In the genomic region with DNA sequence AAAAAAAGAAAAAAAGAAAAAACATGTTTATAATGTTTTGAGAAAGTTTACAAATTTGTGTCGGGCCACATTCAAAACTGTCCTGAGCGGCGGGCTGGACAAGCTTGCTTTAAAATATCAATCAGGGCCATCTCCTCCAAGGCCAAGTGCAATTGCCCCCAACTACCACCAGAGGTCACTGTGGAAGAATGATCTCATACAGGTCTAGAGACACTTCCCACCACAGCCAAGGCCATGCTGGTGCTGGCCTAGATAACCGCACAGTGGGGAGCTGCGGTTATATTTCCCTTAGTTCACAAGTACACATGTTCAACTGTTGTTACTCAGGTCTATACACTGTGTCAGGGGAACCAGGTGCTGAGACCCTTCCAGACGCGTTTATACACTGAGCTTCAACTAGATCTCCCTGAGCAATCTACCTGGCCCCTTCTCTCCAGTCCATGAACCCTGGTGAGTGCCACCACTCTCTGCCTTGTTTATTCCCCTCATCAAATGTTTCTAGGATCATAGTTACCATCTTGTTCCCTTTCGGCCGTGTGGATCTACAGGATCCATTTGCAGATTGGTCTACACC, we compare ENCODE assay signal across 8 cellular contexts.
DNase-seq lines count a peak whose midpoint lies in the region; ATAC-seq, FAIRE-seq and TF ChIP-seq lines count a peak whose summit lies in the region.

No MANE protein-coding gene starts in this region.

- H3K27me3 ChIP-seq in endothelial cell of umbilical vein (ENCODE audit: control insufficient read depth in 2 of 2, insufficient read depth in 2 of 2, low read length in 2 of 2), result peaks cover 12 to 19% of the 10 kb centered on the region in 2 experiments
- no peaks in the 10 kb centered on the region for H3K27me3 ChIP-seq in naive thymus-derived CD4-positive, alpha-beta T cell (ENCODE audit: control insufficient read depth in 2 of 2, insufficient read depth in 2 of 2, low read length in 2 of 2)

- FAIRE-seq in endothelial cell of umbilical vein (lab: Jason Lieb, UNC), result peak; percentile 71

- POLR2A ChIA-PET in activated CD4-positive, alpha-beta memory T cell treated with anti-CD3 and anti-CD28 coated beads, Interleukin-2, amount 10 ng/mL, durations not matched to agents 7 days and 5 days (lab: Charles Lee), result interaction anchor here (1.0 kb wide), 1 partner anchor 203 kb away, joined by 3 read pairs; no protein-coding TSS in a partner anchor
- POLR2A ChIA-PET in endothelial cell of umbilical vein (lab: Charles Lee), result no interaction called here
- POLR2A ChIA-PET in naive thymus-derived CD4-positive, alpha-beta T cell (lab: Charles Lee), result no interaction called here

- H3K27me3 Mint-ChIP-seq in activated CD4-positive, alpha-beta memory T cell treated with anti-CD3 and anti-CD28 coated beads, Interleukin-2, amount 10 ng/mL, durations not matched to agents 7 days and 5 days, result peaks cover 3% of the 10 kb centered on the region
- H3K27me3 Mint-ChIP-seq in naive thymus-derived CD4-positive, alpha-beta T cell, result peaks cover 9 to 24% (median 15%) of the 10 kb centered on the region in 5 donors

- BruUV-seq in endothelial cell of umbilical vein (replicated peaks; lab: Mats Ljungman, UMichigan), result no TSS peak

- peak; percentile 88 for TF ChIP-seq CTCF in 22Rv1 (IDR thresholded peaks at IDR 0.05)
- TF ChIP-seq CTCF in GM12873 (IDR thresholded peaks at IDR 0.05; ENCODE audit: insufficient read depth, low read depth, low read length, missing control alignments), result peak; percentile 94
- peak; percentile 87 to 91 for TF ChIP-seq CTCF in endothelial cell of umbilical vein (IDR thresholded peaks at IDR 0.05; ENCODE audit: extremely low read depth in 1 of 2, insufficient read depth in 1 of 2, low read depth in 1 of 2, low read length in 2 of 2)

- DNase-seq in NCI-H2171 treated with DMSO at 0.1 percent for 48 hours (lab: John Stamatoyannopoulos, UW) (peak; percentile 41), endothelial cell of umbilical vein (ENCODE audit: low read depth, low spot score) (peak; percentile 73), superior temporal gyrus (ENCODE audit: extremely low spot score) (peak; percentile 77)
- peak; percentile 67 for DNase-seq in activated CD4-positive, alpha-beta memory T cell treated with anti-CD3 and anti-CD28 coated beads, Interleukin-2, amount 10 ng/mL, durations not matched to agents 7 days and 5 days
- peak in 7 of 9 donors; percentile 12 to 48 (median 31) for DNase-seq in naive thymus-derived CD4-positive, alpha-beta T cell

- CTCF ChIA-PET in activated CD4-positive, alpha-beta memory T cell treated with anti-CD3 and anti-CD28 coated beads, Interleukin-2, amount 10 ng/mL, durations not matched to agents 7 days and 5 days (lab: Charles Lee), result interaction anchor here (0.7 to 3.5 kb wide), 11 partner anchors 9 to 566 kb away, joined by 3 to 41 read pairs (median 4); a partner anchor contains a TSS
- CTCF ChIA-PET in endothelial cell of umbilical vein (lab: Charles Lee), result interaction anchor here (0.6 to 8.4 kb wide), 41 partner anchors 9 to 342 kb away, joined by 3 to 197 read pairs (median 4); a partner anchor contains a TSS
- CTCF ChIA-PET in naive thymus-derived CD4-positive, alpha-beta T cell (lab: Charles Lee), result interaction anchor here (0.6 kb wide), 2 partner anchors 546 to 892 kb away, joined by 3 to 4 read pairs; a partner anchor contains a TSS

- no peak overlapping the region for H3K9ac ChIP-seq in endothelial cell of umbilical vein (replicated peaks; ENCODE audit: extremely low read depth, insufficient read depth, low read length)

- H3K4me3 ChIP-seq in endothelial cell of umbilical vein (replicated peaks in 1 of 3; ENCODE audit: insufficient read depth in 1 of 3, low read depth in 1 of 3, low read length in 3 of 3), result no peak overlapping the region
- no peak overlapping the region for H3K4me3 ChIP-seq in naive thymus-derived CD4-positive, alpha-beta T cell (ENCODE audit: low read length)

- H4K20me1 ChIP-seq in endothelial cell of umbilical vein (replicated peaks; ENCODE audit: control insufficient read depth, extremely low read depth, insufficient read depth, low read length), result no peaks in the 10 kb centered on the region

- H3K79me2 ChIP-seq in endothelial cell of umbilical vein (ENCODE audit: control insufficient read depth, insufficient read depth, low read length), result no peaks in the 10 kb centered on the region

- no peaks in the 10 kb centered on the region for H3K9me3 ChIP-seq in endothelial cell of umbilical vein (replicated peaks; ENCODE audit: control insufficient read depth, insufficient read depth, low read length)
- no peaks in the 10 kb centered on the region for H3K9me3 ChIP-seq in naive thymus-derived CD4-positive, alpha-beta T cell (ENCODE audit: control insufficient read depth in 2 of 3, low read length in 3 of 3)

- no peaks in the 10 kb centered on the region for H3K9me3 Mint-ChIP-seq in activated CD4-positive, alpha-beta memory T cell treated with anti-CD3 and anti-CD28 coated beads, Interleukin-2, amount 10 ng/mL, durations not matched to agents 7 days and 5 days
- H3K9me3 Mint-ChIP-seq in naive thymus-derived CD4-positive, alpha-beta T cell, result peaks cover 0 to 7% (median 0%) of the 10 kb centered on the region in 11 donors

- H3K4me1 ChIP-seq in endothelial cell of umbilical vein (ENCODE audit: control insufficient read depth, extremely low read depth, insufficient read depth, low read length), result no peaks in the 10 kb centered on the region
- no peaks in the 10 kb centered on the region for H3K4me1 ChIP-seq in naive thymus-derived CD4-positive, alpha-beta T cell (ENCODE audit: control insufficient read depth in 2 of 2, insufficient read depth in 2 of 2, low read length in 2 of 2)

- TF ChIP-seq POLR2A in endothelial cell of umbilical vein (IDR thresholded peaks at IDR 0.05; ENCODE audit: low read depth, low read length), result no peak

- H3K27ac Mint-ChIP-seq in activated CD4-positive, alpha-beta memory T cell treated with anti-CD3 and anti-CD28 coated beads, Interleukin-2, amount 10 ng/mL, durations not matched to agents 7 days and 5 days, result no peak overlapping the region
- no peak overlapping the region for H3K27ac Mint-ChIP-seq in naive thymus-derived CD4-positive, alpha-beta T cell

- H3K4me2 ChIP-seq in endothelial cell of umbilical vein (ENCODE audit: insufficient read depth, low read length), result no peak overlapping the region

- no peaks in the 10 kb centered on the region for H3K36me3 ChIP-seq in endothelial cell of umbilical vein (ENCODE audit: control insufficient read depth in 2 of 2, extremely low read depth in 1 of 2, insufficient read depth in 2 of 2, low read length in 2 of 2)
- no peaks in the 10 kb centered on the region for H3K36me3 ChIP-seq in naive thymus-derived CD4-positive, alpha-beta T cell (ENCODE audit: control insufficient read depth in 2 of 3, insufficient read depth in 3 of 3, low read length in 3 of 3)

- no peaks in the 10 kb centered on the region for H3K4me1 Mint-ChIP-seq in activated CD4-positive, alpha-beta memory T cell treated with anti-CD3 and anti-CD28 coated beads, Interleukin-2, amount 10 ng/mL, durations not matched to agents 7 days and 5 days
- peaks cover 0 to 6% (median 0%) of the 10 kb centered on the region in 7 donors for H3K4me1 Mint-ChIP-seq in naive thymus-derived CD4-positive, alpha-beta T cell

- no peaks in the 10 kb centered on the region for H3K9me1 ChIP-seq in endothelial cell of umbilical vein (replicated peaks; ENCODE audit: control insufficient read depth, extremely low read depth, insufficient read depth, low read length)

- intact Hi-C loops in endothelial cell of umbilical vein (cut with micrococcal nuclease), result loop anchor here (1.0 kb wide), 3 partner anchors 29 to 190 kb away; no protein-coding TSS in a partner anchor
- intact Hi-C loops in naive thymus-derived CD4-positive, alpha-beta T cell (cut with micrococcal nuclease), result loop anchor here in 1 of 2 donors (1.0 kb wide), 2 partner anchors 29 to 190 kb away; no protein-coding TSS in a partner anchor

- dilution Hi-C loops in endothelial cell of umbilical vein (cut with MboI; ENCODE audit: extremely low pct_ligation_motif_present, low sequenced_read_pairs), result no loop called here

- H3K4me3 Mint-ChIP-seq in activated CD4-positive, alpha-beta memory T cell treated with anti-CD3 and anti-CD28 coated beads, Interleukin-2, amount 10 ng/mL, durations not matched to agents 7 days and 5 days, result no peak overlapping the region
- no peak overlapping the region for H3K4me3 Mint-ChIP-seq in naive thymus-derived CD4-positive, alpha-beta T cell

- peak; percentile 81 for ATAC-seq in naive thymus-derived CD4-positive, alpha-beta T cell
- ATAC-seq in GM19452 (IDR thresholded peaks at IDR 0.05; ENCODE audit: unreplicated experiment), result no peak

- H3K27ac ChIP-seq in 22Rv1, result no peak overlapping the region
- no peak overlapping the region for H3K27ac ChIP-seq in endothelial cell of umbilical vein (ENCODE audit: insufficient read depth, low read depth, low read length)
- H3K27ac ChIP-seq in naive thymus-derived CD4-positive, alpha-beta T cell (ENCODE audit: low read depth, low read length), result no peak overlapping the region

- no peaks in the 10 kb centered on the region for H3K36me3 Mint-ChIP-seq in activated CD4-positive, alpha-beta memory T cell treated with anti-CD3 and anti-CD28 coated beads, Interleukin-2, amount 10 ng/mL, durations not matched to agents 7 days and 5 days (ENCODE audit: low read depth)
- H3K36me3 Mint-ChIP-seq in naive thymus-derived CD4-positive, alpha-beta T cell, result no peaks in the 10 kb centered on the region

- H2AFZ ChIP-seq in endothelial cell of umbilical vein (ENCODE audit: low read depth, low read length), result no peak overlapping the region

TF ChIP-seq in endothelial cell of umbilical vein, 7 proteins besides CTCF, POLR2A, EP300 and RAD21:
- no peak for TF ChIP-seq FOS (IDR thresholded peaks at IDR 0.05; ENCODE audit: borderline replicate concordance, insufficient read depth, low read length)
- TF ChIP-seq, protein P1, sequence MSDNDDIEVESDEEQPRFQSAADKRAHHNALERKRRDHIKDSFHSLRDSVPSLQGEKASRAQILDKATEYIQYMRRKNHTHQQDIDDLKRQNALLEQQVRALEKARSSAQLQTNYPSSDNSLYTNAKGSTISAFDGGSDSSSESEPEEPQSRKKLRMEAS (IDR thresholded peaks at IDR 0.05; ENCODE audit: insufficient read depth, insufficient read length), result no peak
- TF ChIP-seq GATA2 (IDR thresholded peaks at IDR 0.05; ENCODE audit: insufficient read depth, insufficient read length, low read depth, low read length), result no peak
- TF ChIP-seq MYC (IDR thresholded peaks at IDR 0.05; ENCODE audit: low read depth, low read length), result no peak
- TF ChIP-seq POLR2AphosphoS5 (IDR thresholded peaks at IDR 0.05; ENCODE audit: insufficient read depth, low read depth, low read length), result no peak
- no peak for TF ChIP-seq EZH2 (IDR thresholded peaks at IDR 0.05; ENCODE audit: borderline replicate concordance, low read depth, low read length, severe bottlenecking)
